Comparison of ENCODE assay signal across 7 cellular contexts in genomic region chr2:68062680-68063387, GRCh38. TPM values are rescaled to one million over a fixed set of nuclear protein-coding genes. Genes with fewer than 3 reads are reported as not detected.
A peak's percentile ranks its signal among the peaks of the same experiment; 100 is the strongest.
DNase-seq lines count a peak whose midpoint lies in the region; ATAC-seq, FAIRE-seq and TF ChIP-seq lines count a peak whose summit lies in the region.

A gene with protein sequence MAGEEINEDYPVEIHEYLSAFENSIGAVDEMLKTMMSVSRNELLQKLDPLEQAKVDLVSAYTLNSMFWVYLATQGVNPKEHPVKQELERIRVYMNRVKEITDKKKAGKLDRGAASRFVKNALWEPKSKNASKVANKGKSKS (minus strand): TSS chr2:68063004. CDS start chr2:68047310, 15,694 bp downstream.

- FAIRE-seq in TTC549 (lab: Jason Lieb, UNC): peak; percentile 60

- TF ChIP-seq CTCF in body of pancreas (IDR thresholded peaks at IDR 0.05) (peak in 2 of 7 experiments; percentile 5 to 32), sigmoid colon (IDR thresholded peaks at IDR 0.05) (no peak)

- H3K4me1 ChIP-seq in body of pancreas (peaks cover 30% of the 10 kb centered on the region), sigmoid colon (peaks cover 0 to 29% (median 26%) of the 10 kb centered on the region in 4 donors)

- TF ChIP-seq POLR2A in body of pancreas (IDR thresholded peaks at IDR 0.05) (peak; percentile 40 to 83 (median 77)), sigmoid colon (IDR thresholded peaks at IDR 0.05) (peak in 1 of 2 donors; percentile 33)

- DNase-seq in NCI-H2107 treated with DMSO at 0.1 percent for 48 hours (lab: John Stamatoyannopoulos, UW; ENCODE audit: unreplicated experiment) (peak; percentile 66), body of pancreas (peak; percentile 94 to 96 (median 96)), iPS DF 4.7 (ENCODE audit: extremely low read depth, low spot score) (peak; percentile 64), sigmoid colon (peak; percentile 96)

- peak in 1 of 4 donors; percentile 29 for TF ChIP-seq EP300 in sigmoid colon (IDR thresholded peaks at IDR 0.05)

- H3K27me3 ChIP-seq in body of pancreas (no peaks in the 10 kb centered on the region), sigmoid colon (no peaks in the 10 kb centered on the region)

- H3K27ac ChIP-seq in body of pancreas (peak within 1 kb of the TSS; percentile 48 to 98 (median 80)), sigmoid colon (peak within 1 kb of the TSS; percentile 82 to 88 (median 86))

- intact Hi-C loops in body of pancreas (cut with DNase I): no loop called here
- intact Hi-C loops in sigmoid colon (cut with DNase I): loop anchor here (2.0 kb wide), 1 partner anchor 190 kb away; the partner anchor contains the start of gene PPP3R1

- ATAC-seq in GM18519 (IDR thresholded peaks at IDR 0.05; ENCODE audit: low FRiP score, unreplicated experiment): peak; percentile 78
- peak; percentile 85 for ATAC-seq in HG03060 (IDR thresholded peaks at IDR 0.05; ENCODE audit: low read depth, unreplicated experiment)
- peak; percentile 99 for ATAC-seq in body of pancreas

- H3K36me3 ChIP-seq in body of pancreas (replicated peaks in 1 of 2; ENCODE audit: insufficient read depth in 1 of 2, low read depth in 2 of 2) (no peaks in the 10 kb centered on the region), sigmoid colon (no peaks in the 10 kb centered on the region)

- WGBS in body of pancreas, 2 donors: 0% methylated on average over 34 of the region's 34 CpGs
- WGBS in sigmoid colon, 2 donors: 0 to 1% methylated on average over 34 of the region's 34 CpGs

- H3K4me3 ChIP-seq in body of pancreas: peak within 1 kb of the TSS; percentile 39 to 89
- H3K4me3 ChIP-seq in sigmoid colon: peak within 1 kb of the TSS; percentile 64 to 84 (median 75)

- H3K9me3 ChIP-seq in body of pancreas (no peaks in the 10 kb centered on the region), sigmoid colon (no peaks in the 10 kb centered on the region)

RNA-seq across cellular contexts. Expression of the gene that starts here (rescaled TPM):
- total RNA-seq in body of pancreas (10 to 100 TPM; 18.5 to 29.6 TPM), sigmoid colon (10 to 100 TPM; 37.9 to 77.0 (median 43.6) TPM)
- polyA plus RNA-seq in sigmoid colon: 10 to 100 TPM; 30.6 to 47.4 (median 34.2) TPM

Comparison
In these comparisons a context has a peak if more than half of its experiments do, and no peak if none do; other contexts are left out.
1. Peak in every context shown above with its lines: DNase-seq, ATAC-seq, H3K4me3 ChIP-seq and H3K27ac ChIP-seq.